Comparison of ENCODE assay signal across 9 cellular contexts in the genomic region with DNA sequence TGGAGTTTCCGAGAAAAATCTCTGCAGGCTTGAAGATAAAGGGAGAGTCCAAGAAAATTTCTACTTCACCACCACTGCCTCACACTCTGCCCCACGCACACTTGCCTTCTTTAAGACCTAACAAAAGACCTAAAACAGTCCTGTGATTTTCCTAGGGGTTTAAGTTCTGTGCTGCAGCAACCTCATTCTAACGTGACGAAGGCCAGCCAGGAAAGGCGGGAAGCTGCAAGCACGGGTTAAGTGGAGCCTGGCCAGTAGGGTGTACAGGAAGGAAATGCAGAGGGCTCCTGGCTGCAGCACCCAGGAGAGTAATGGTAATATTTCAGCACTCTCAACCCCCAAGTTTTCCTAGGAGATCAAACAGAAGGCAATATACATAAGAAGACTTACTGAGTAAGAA. TPM values are rescaled to one million over a fixed set of nuclear protein-coding genes. Genes with fewer than 3 reads are reported as not detected.
DNase-seq lines count a peak whose midpoint lies in the region; ATAC-seq, FAIRE-seq and TF ChIP-seq lines count a peak whose summit lies in the region.
"Had no signal": no experiment of that assay in that cellular context is flagged by ENCODE, and none has a peak within 500 bp of the region (broad histone marks: within the 10 kb centered on the region; RNA-seq: fewer than 3 reads in every experiment).

No MANE protein-coding gene starts in this region.

- ATAC-seq in naive B cell (ENCODE audit: low read depth in 2 of 2): no peak
- ATAC-seq in HG02588 (IDR thresholded peaks at IDR 0.05; ENCODE audit: unreplicated experiment): no peak

- H3K36me3 ChIP-seq in endothelial cell of umbilical vein (ENCODE audit: control insufficient read depth in 2 of 2, extremely low read depth in 1 of 2, insufficient read depth in 2 of 2, low read length in 2 of 2): no peaks in the 10 kb centered on the region

- no peaks in the 10 kb centered on the region for H3K79me2 ChIP-seq in endothelial cell of umbilical vein (ENCODE audit: control insufficient read depth, insufficient read depth, low read length)

- TF ChIP-seq CTCF in endothelial cell of umbilical vein (IDR thresholded peaks at IDR 0.05; ENCODE audit: extremely low read depth in 1 of 2, insufficient read depth in 1 of 2, low read depth in 1 of 2, low read length in 2 of 2): no peak

- H3K9me3 Mint-ChIP-seq in naive B cell: peaks cover 0 to 6% (median 0%) of the 10 kb centered on the region in 7 donors

- H3K27me3 Mint-ChIP-seq in naive B cell: peaks cover 0 to 4% (median 0%) of the 10 kb centered on the region in 3 donors

- no TSS peak for BruUV-seq in endothelial cell of umbilical vein (replicated peaks; lab: Mats Ljungman, UMichigan)

- H3K9me3 ChIP-seq in endothelial cell of umbilical vein (replicated peaks; ENCODE audit: control insufficient read depth, insufficient read depth, low read length): no peaks in the 10 kb centered on the region

- FAIRE-seq in endothelial cell of umbilical vein (lab: Jason Lieb, UNC): no peak
- FAIRE-seq: colon had no signal

- TF ChIP-seq POLR2A in endothelial cell of umbilical vein (IDR thresholded peaks at IDR 0.05; ENCODE audit: low read depth, low read length): no peak

- intact Hi-C loops in endothelial cell of umbilical vein (cut with micrococcal nuclease): loop anchor here (2.0 kb wide), 1 partner anchor 40 kb away; no protein-coding TSS in a partner anchor

- H3K27ac ChIP-seq in endothelial cell of umbilical vein (ENCODE audit: insufficient read depth, low read depth, low read length): peak overlapping the region; percentile 20

- no peak overlapping the region for H3K4me3 ChIP-seq in endothelial cell of umbilical vein (replicated peaks in 1 of 3; ENCODE audit: insufficient read depth in 1 of 3, low read depth in 1 of 3, low read length in 3 of 3)

- DNase-seq in C1 segment of cervical spinal cord (lab: John Stamatoyannopoulos, UW): peak in 10 of 14 donors; percentile 22 to 67 (median 54)
- peak; percentile 33 for DNase-seq in NCI-H748 treated with DMSO at 0.1 percent for 48 hours (lab: John Stamatoyannopoulos, UW)
- DNase-seq in endothelial cell of umbilical vein (ENCODE audit: low read depth, low spot score): peak; percentile 37
- no peak for DNase-seq in naive B cell
- no peak for DNase-seq in islet precursor cell
- DNase-seq in glomerular visceral epithelial cell (ENCODE audit: extremely low spot score): no peak
- DNase-seq in stimulated activated CD4-positive, alpha-beta T cell treated with anti-CD3 and anti-CD28 coated beads, Interleukin-2, amount 100 ng/mL, for 48 hours: no peak

- peaks cover 0 to 1% of the 10 kb centered on the region in 2 experiments for H3K27me3 ChIP-seq in endothelial cell of umbilical vein (ENCODE audit: control insufficient read depth in 2 of 2, insufficient read depth in 2 of 2, low read length in 2 of 2)

- H3K4me2 ChIP-seq in endothelial cell of umbilical vein (ENCODE audit: insufficient read depth, low read length): peak overlapping the region; percentile 85

- no peaks in the 10 kb centered on the region for H3K9me1 ChIP-seq in endothelial cell of umbilical vein (replicated peaks; ENCODE audit: control insufficient read depth, extremely low read depth, insufficient read depth, low read length)

- no peaks in the 10 kb centered on the region for H3K36me3 Mint-ChIP-seq in naive B cell

- H3K4me3 Mint-ChIP-seq in naive B cell: peak overlapping the region; percentile 86 to 97 (median 94)

- H3K4me1 ChIP-seq in endothelial cell of umbilical vein (ENCODE audit: control insufficient read depth, extremely low read depth, insufficient read depth, low read length): peaks cover 29% of the 10 kb centered on the region

- dilution Hi-C loops in endothelial cell of umbilical vein (cut with MboI; ENCODE audit: extremely low pct_ligation_motif_present, low sequenced_read_pairs): no loop called here

- peak overlapping the region; percentile 41 to 94 (median 75) for H3K27ac Mint-ChIP-seq in naive B cell

- POLR2A ChIA-PET in endothelial cell of umbilical vein (lab: Charles Lee): no interaction called here

- CTCF ChIA-PET in endothelial cell of umbilical vein (lab: Charles Lee): interaction anchor here (0.7 to 1.6 kb wide), 7 partner anchors 10 to 267 kb away, joined by 3 to 24 read pairs (median 3); no protein-coding TSS in a partner anchor

- H4K20me1 ChIP-seq in endothelial cell of umbilical vein (replicated peaks; ENCODE audit: control insufficient read depth, extremely low read depth, insufficient read depth, low read length): no peaks in the 10 kb centered on the region

- peaks cover 30 to 34% (median 32%) of the 10 kb centered on the region in 3 donors for H3K4me1 Mint-ChIP-seq in naive B cell

- H2AFZ ChIP-seq in endothelial cell of umbilical vein (ENCODE audit: low read depth, low read length): peak overlapping the region; percentile 54

- H3K9ac ChIP-seq in endothelial cell of umbilical vein (replicated peaks; ENCODE audit: extremely low read depth, insufficient read depth, low read length): peak overlapping the region; percentile 13

TF ChIP-seq in endothelial cell of umbilical vein, 7 proteins besides CTCF, POLR2A, EP300 and RAD21:
- TF ChIP-seq JUN (IDR thresholded peaks at IDR 0.05; ENCODE audit: borderline replicate concordance, insufficient read depth, insufficient read length, low read depth) (no peak), GATA2 (IDR thresholded peaks at IDR 0.05; ENCODE audit: insufficient read depth, insufficient read length, low read depth, low read length) (no peak), POLR2AphosphoS5 (IDR thresholded peaks at IDR 0.05; ENCODE audit: insufficient read depth, low read depth, low read length) (no peak), MYC (IDR thresholded peaks at IDR 0.05; ENCODE audit: low read depth, low read length) (no peak), FOS (IDR thresholded peaks at IDR 0.05; ENCODE audit: borderline replicate concordance, insufficient read depth, low read length) (no peak), MAX (IDR thresholded peaks at IDR 0.05; ENCODE audit: insufficient read depth, insufficient read length) (no peak), EZH2 (IDR thresholded peaks at IDR 0.05; ENCODE audit: borderline replicate concordance, low read depth, low read length, severe bottlenecking) (no peak)

RNA-seq across cellular contexts. Expression of gene SPATA6, which starts 1.5 kb away (rescaled TPM):
- 4.9 and 10.5 TPM in 2 replicates for total RNA-seq in endothelial cell of umbilical vein
- polyA plus RNA-seq in endothelial cell of umbilical vein (0.41 and 0.79 TPM in 2 replicates), naive B cell (ENCODE audit: low read depth in 6 of 6) (1 to 10 TPM; 1.7 to 2.9 (median 2.5) TPM)
- polyA plus RNA-seq in endothelial cell of umbilical vein (2011; cell fraction: cytosol; rRNA removed): 1.1 and 1.4 TPM in 2 replicates
- polyA plus RNA-seq in endothelial cell of umbilical vein (2011; cell fraction: nucleus; rRNA removed): 2.6 and 2.8 TPM in 2 replicates
- 1.3 and 1.6 TPM in 2 replicates for polyA plus RNA-seq in endothelial cell of umbilical vein (2012)
- 2.1 and 7.2 TPM in 2 replicates for polyA minus RNA-seq in endothelial cell of umbilical vein
- polyA minus RNA-seq in endothelial cell of umbilical vein (2011; cell fraction: cytosol; rRNA and poly(A)+ RNA removed): not detected
- polyA minus RNA-seq in endothelial cell of umbilical vein (2011; cell fraction: nucleus; rRNA and poly(A)+ RNA removed): 7.2 and 8.6 TPM in 2 replicates

Comparison
In these comparisons a context has a peak if more than half of its experiments do, and no peak if none do; other contexts are left out.
1. DNase-seq: peak in C1 segment of cervical spinal cord (10 of 14), NCI-H748 treated with DMSO at 0.1 percent for 48 hours (single experiment) and endothelial cell of umbilical vein (single experiment); none in naive B cell (single experiment), islet precursor cell (single experiment), glomerular visceral epithelial cell (single experiment) and stimulated activated CD4-positive, alpha-beta T cell treated with anti-CD3 and anti-CD28 coated beads, Interleukin-2, amount 100 ng/mL, for 48 hours (0 of 2).